ENCODE assay signal across 8 cellular contexts in the genomic region with DNA sequence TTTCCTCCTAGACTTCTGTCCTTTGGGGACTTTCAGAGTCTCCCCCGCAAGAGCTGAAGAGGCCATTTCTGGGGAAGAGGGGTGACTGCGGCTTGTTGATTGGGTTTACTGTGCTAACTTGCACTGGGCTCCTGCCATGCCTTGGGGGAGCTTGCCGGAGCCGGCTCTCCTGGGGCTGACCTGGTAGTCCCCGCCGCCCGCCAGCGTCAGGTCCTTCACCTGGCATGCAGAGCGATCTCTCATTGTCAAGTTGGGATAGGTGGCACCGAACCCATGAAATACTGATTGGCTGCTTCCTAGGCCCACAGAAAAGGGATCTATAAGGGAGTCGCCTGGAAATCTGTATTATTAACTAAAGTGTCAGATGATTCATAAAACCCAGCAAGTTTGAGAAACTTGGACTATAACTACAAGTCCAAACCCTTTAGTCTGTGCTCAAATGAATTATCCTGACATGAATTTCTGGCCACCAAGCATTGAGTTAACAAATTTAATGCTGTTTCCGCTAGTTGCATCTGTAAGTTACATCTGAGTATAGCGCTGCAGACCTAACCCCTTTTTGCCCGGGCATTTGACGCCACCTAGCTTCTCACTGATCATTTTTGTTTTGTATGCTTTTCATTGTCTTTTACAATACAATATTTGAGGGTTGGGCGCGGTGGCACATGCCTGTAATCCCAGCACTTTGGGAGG. TPM values are rescaled to one million over a fixed set of nuclear protein-coding genes. Genes with fewer than 3 reads are reported as not detected.
DNase-seq lines count a peak whose midpoint lies in the region; ATAC-seq and TF ChIP-seq lines count a peak whose summit lies in the region.

No MANE protein-coding gene starts in this region.

- H4K8ac ChIP-seq in mesendoderm (ENCODE audit: low read depth, low read length) = no peak overlapping the region

- H3K9ac ChIP-seq in mesendoderm (ENCODE audit: low read length) = peak overlapping the region; percentile 95

- H3K36me3 ChIP-seq in ectodermal cell (ENCODE audit: control insufficient read depth, insufficient read depth, low read length) = no peaks in the 10 kb centered on the region
- H3K36me3 ChIP-seq in mesendoderm (ENCODE audit: control insufficient read depth, insufficient read depth, low read length) = no peaks in the 10 kb centered on the region
- H3K36me3 ChIP-seq in stomach = peaks cover 0 to 10% (median 0%) of the 10 kb centered on the region in 4 donors

- H3K4ac ChIP-seq in mesendoderm (ENCODE audit: low read depth, low read length) = peak overlapping the region; percentile 73

- H3K4me1 ChIP-seq in ectodermal cell (ENCODE audit: control insufficient read depth, insufficient read depth, low read length) (no peaks in the 10 kb centered on the region), mesendoderm (ENCODE audit: control insufficient read depth, low read depth, low read length) (peaks cover 2% of the 10 kb centered on the region), stomach (peaks cover 11 to 54% (median 49%) of the 10 kb centered on the region in 4 donors)

- no peaks in the 10 kb centered on the region for H3K9me3 ChIP-seq in ectodermal cell (ENCODE audit: control insufficient read depth, low read length)
- no peaks in the 10 kb centered on the region for H3K9me3 ChIP-seq in stomach

- peak overlapping the region; percentile 94 for H3K56ac ChIP-seq in mesendoderm (ENCODE audit: low read length)

- H3K18ac ChIP-seq in mesendoderm (ENCODE audit: low read length) = no peak overlapping the region

- H3K79me1 ChIP-seq in mesendoderm (ENCODE audit: low read length) = peaks cover 13% of the 10 kb centered on the region

- DNase-seq in Right ventricle myocardium inferior (ENCODE audit: missing footprints) = no peak
- DNase-seq in cardiac septum (ENCODE audit: low spot score) = no peak
- DNase-seq in NCI-H2171 treated with DMSO at 0.1 percent for 48 hours (lab: John Stamatoyannopoulos, UW) = peak; percentile 78
- DNase-seq in activated CD4-positive, alpha-beta T cell treated with anti-CD3 and anti-CD28 coated beads for 1 hour = peak; percentile 32
- DNase-seq in mesendoderm = peak; percentile 53
- DNase-seq in stomach = no peak

- WGBS in ectodermal cell, 2 experiments = 10 to 12% methylated on average over 17 of the region's 17 CpGs
- no CpG with 5 or more reads among the region's 17 CpGs for WGBS in mesendoderm (ENCODE audit: extremely low coverage, insufficient coverage, low lambda C conversion rate)
- WGBS in stomach, 5 donors = 2 to 6% (median 3%) methylated on average over 17 of the region's 17 CpGs

- H2BK120ac ChIP-seq in mesendoderm (ENCODE audit: low read depth, low read length) = no peak overlapping the region

- peak overlapping the region; percentile 76 for H2BK5ac ChIP-seq in mesendoderm (ENCODE audit: low read length)

- no peak for TF ChIP-seq EP300 in stomach (IDR thresholded peaks at IDR 0.05)

- no peak overlapping the region for H2BK15ac ChIP-seq in mesendoderm (replicated peaks; ENCODE audit: low read depth)

- TF ChIP-seq CTCF in stomach (IDR thresholded peaks at IDR 0.05) = peak in 1 of 7 experiments; percentile 38

- peaks cover 30% of the 10 kb centered on the region for H3K79me2 ChIP-seq in mesendoderm (ENCODE audit: control insufficient read depth, insufficient read depth, low read length)

- ATAC-seq in Right ventricle myocardium inferior (peak; percentile 23), HG03060 (IDR thresholded peaks at IDR 0.05; ENCODE audit: low read depth, unreplicated experiment) (peak; percentile 11)

- H3K27ac ChIP-seq in ectodermal cell (ENCODE audit: insufficient read depth, low read depth, low read length, poor library complexity, severe bottlenecking) = peak overlapping the region; percentile 95
- peak overlapping the region; percentile 93 for H3K27ac ChIP-seq in mesendoderm (ENCODE audit: low read depth, low read length)
- H3K27ac ChIP-seq in stomach = peak overlapping the region; percentile 92 to 95 (median 93)

- intact Hi-C loops in Right ventricle myocardium inferior (cut with DNase I) = no loop called here
- intact Hi-C loops in cardiac septum (cut with DNase I) = loop anchor here (1.0 kb wide), 1 partner anchor 15 kb away; a partner anchor contains a TSS
- intact Hi-C loops in stomach (cut with DNase I; ENCODE audit: low total_unique reads) = no loop called here

- H3K4me2 ChIP-seq in mesendoderm (ENCODE audit: low read length) = peak overlapping the region; percentile 95

- no peak for TF ChIP-seq POLR2A in stomach (IDR thresholded peaks at IDR 0.05)

- no peak overlapping the region for H4K5ac ChIP-seq in mesendoderm (ENCODE audit: low read length)

- H2AK5ac ChIP-seq in mesendoderm (ENCODE audit: low read length) = no peak overlapping the region

- peak overlapping the region; percentile 100 for H3K4me3 ChIP-seq in ectodermal cell (ENCODE audit: insufficient read depth, low read depth, low read length)
- peak overlapping the region; percentile 78 for H3K4me3 ChIP-seq in mesendoderm (ENCODE audit: low read length)
- peak overlapping the region; percentile 72 to 94 (median 85) for H3K4me3 ChIP-seq in stomach

- H3K27me3 ChIP-seq in ectodermal cell (ENCODE audit: control insufficient read depth, insufficient read depth, low read length, poor library complexity, severe bottlenecking) = peaks cover 2% of the 10 kb centered on the region
- H3K27me3 ChIP-seq in mesendoderm (ENCODE audit: insufficient read depth, low read length, poor library complexity) = no peaks in the 10 kb centered on the region
- no peaks in the 10 kb centered on the region for H3K27me3 ChIP-seq in stomach

- peak overlapping the region; percentile 3 for H3K23ac ChIP-seq in mesendoderm (ENCODE audit: low read length)

RNA-seq across cellular contexts. Expression of a gene that starts 0.6 kb away (rescaled TPM):
- 43.3 TPM for total RNA-seq in Right ventricle myocardium inferior
- total RNA-seq in cardiac septum = 30.0 TPM
- 54.1 TPM for polyA plus RNA-seq in ectodermal cell (2013, experiment 1 of 4)
- 57.9 TPM for polyA plus RNA-seq in ectodermal cell (2013, experiment 2 of 4)
- 41.5 TPM for polyA plus RNA-seq in ectodermal cell (2013, experiment 3 of 4)
- polyA plus RNA-seq in ectodermal cell (2013, experiment 4 of 4) = 41.5 TPM
- 112 TPM for polyA plus RNA-seq in mesendoderm (2013, experiment 1 of 2)
- 110 TPM for polyA plus RNA-seq in mesendoderm (2013, experiment 2 of 2)
- total RNA-seq in stomach = 100 to 1,000 TPM in 2 of 5 donors, 10 to 100 TPM in 2, 1 to 10 TPM in 1; 3.5 to 137 (median 39.8) TPM
- 10 to 100 TPM; 67.4 to 98.7 (median 80.7) TPM for polyA plus RNA-seq in stomach

RNA-seq across cellular contexts. Expression of a gene that starts 7.1 kb away (rescaled TPM):
- total RNA-seq in Right ventricle myocardium inferior = 13.3 TPM
- 10.3 TPM for total RNA-seq in cardiac septum
- 22.6 TPM for polyA plus RNA-seq in ectodermal cell (2013, experiment 1 of 4)
- 23.7 TPM for polyA plus RNA-seq in ectodermal cell (2013, experiment 2 of 4)
- 18.6 TPM for polyA plus RNA-seq in ectodermal cell (2013, experiment 3 of 4)
- 19.3 TPM for polyA plus RNA-seq in ectodermal cell (2013, experiment 4 of 4)
- 10.5 TPM for polyA plus RNA-seq in mesendoderm (2013, experiment 1 of 2)
- 10.4 TPM for polyA plus RNA-seq in mesendoderm (2013, experiment 2 of 2)
- 10 to 100 TPM; 12.5 to 36.8 (median 23.9) TPM for total RNA-seq in stomach
- 10 to 100 TPM; 11.0 to 15.6 (median 11.6) TPM for polyA plus RNA-seq in stomach

RNA-seq across cellular contexts. Expression of a gene that starts 15.1 kb away (rescaled TPM):
- total RNA-seq in Right ventricle myocardium inferior = 19.4 TPM
- total RNA-seq in cardiac septum = 13.6 TPM
- 22.0 TPM for polyA plus RNA-seq in ectodermal cell (2013, experiment 1 of 4)
- 20.8 TPM for polyA plus RNA-seq in ectodermal cell (2013, experiment 2 of 4)
- 18.3 TPM for polyA plus RNA-seq in ectodermal cell (2013, experiment 3 of 4)
- polyA plus RNA-seq in ectodermal cell (2013, experiment 4 of 4) = 19.8 TPM
- polyA plus RNA-seq in mesendoderm (2013, experiment 1 of 2) = 23.3 TPM
- polyA plus RNA-seq in mesendoderm (2013, experiment 2 of 2) = 23.1 TPM
- total RNA-seq in stomach = 10 to 100 TPM in 4 of 5 donors, 1 to 10 TPM in 1; 4.7 to 19.6 (median 15.1) TPM
- 10 to 100 TPM; 16.2 to 29.2 (median 24.3) TPM for polyA plus RNA-seq in stomach

Comparison
In these comparisons a context has a peak if more than half of its experiments do, and no peak if none do; other contexts are left out.
1. DNase-seq: peak in NCI-H2171 treated with DMSO at 0.1 percent for 48 hours (single experiment), activated CD4-positive, alpha-beta T cell treated with anti-CD3 and anti-CD28 coated beads for 1 hour (single experiment) and mesendoderm (single experiment); none in Right ventricle myocardium inferior (single experiment), cardiac septum (single experiment) and stomach (single experiment).
2. Peak in every context shown above with its lines, with median percentiles within 50 percentile points of each other: H3K27ac ChIP-seq and H3K4me3 ChIP-seq.